Comparison of ENCODE assay signal across 1 cellular context in genomic region chr16:68367891-68368601, GRCh38.
TF ChIP-seq lines count a peak whose summit lies in the region.

No MANE protein-coding gene starts in this region.

TF ChIP-seq in HepG2, 621 proteins besides CTCF, POLR2A, EP300 and RAD21:
- no peak for TF ChIP-seq ZNF558 (CRISPR knock-in tag; IDR thresholded peaks at IDR 0.05; ENCODE audit: borderline replicate concordance)
TF ChIP-seq in HepG2: peak in this region for 0.
